Comparison of ENCODE assay signal across 17 cellular contexts in the genomic region with DNA sequence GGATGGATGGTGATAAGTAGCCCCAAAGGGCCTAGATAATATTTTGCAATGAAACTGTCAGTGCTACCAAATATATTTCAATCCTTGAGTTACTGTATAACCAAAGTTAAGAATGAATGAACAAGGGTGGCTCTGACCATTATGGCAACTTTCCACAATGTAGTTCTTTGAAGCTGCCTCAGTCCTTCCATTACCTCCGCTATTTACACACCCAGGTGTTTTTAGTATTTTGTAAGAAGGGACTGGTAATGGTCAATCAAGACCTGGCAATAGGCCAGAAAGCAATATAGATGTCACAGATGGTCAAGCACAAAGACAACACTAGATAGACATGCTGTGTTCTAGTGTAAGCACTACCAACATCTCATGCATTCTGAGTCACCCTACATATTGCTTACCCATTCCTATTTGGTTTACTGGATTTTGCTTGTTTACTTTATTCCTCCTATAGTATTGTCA. TPM values are rescaled to one million over a fixed set of nuclear protein-coding genes. Genes with fewer than 3 reads are reported as not detected.
A peak's percentile ranks its signal among the peaks of the same experiment; 100 is the strongest.
DNase-seq lines count a peak whose midpoint lies in the region; ATAC-seq, FAIRE-seq and TF ChIP-seq lines count a peak whose summit lies in the region.
"Had no signal": no experiment of that assay in that cellular context is flagged by ENCODE, and none has a peak within 500 bp of the region (broad histone marks: within the 10 kb centered on the region; RNA-seq: fewer than 3 reads in every experiment).

No MANE protein-coding gene starts in this region.

- no peaks in the 10 kb centered on the region for H3K9me3 Mint-ChIP-seq in stimulated activated naive CD8-positive, alpha-beta T cell treated with anti-CD3 and anti-CD28 coated beads, Interleukin-15, amount 100 ng/mL, for 72 hours

- H3K36me3 ChIP-seq in pancreas: no peaks in the 10 kb centered on the region
- H3K36me3 ChIP-seq: brain microvascular endothelial cell had no signal

- DNase-seq in NCI-H1105 treated with DMSO at 0.1 percent for 48 hours (lab: John Stamatoyannopoulos, UW) (peak; percentile 42), NCI-H1105 (lab: John Stamatoyannopoulos, UW) (no peak), T-helper 17 cell (no peak), pancreas (no peak), AG08395 (ENCODE audit: low spot score) (no peak)
- DNase-seq in stimulated activated naive CD8-positive, alpha-beta T cell treated with anti-CD3 and anti-CD28 coated beads, Interleukin-15, amount 100 ng/mL, for 72 hours: no peak
- no peak for DNase-seq in stimulated activated naive CD4-positive, alpha-beta T cell treated with Interleukin-2 at 50 U/mL for 16 hours (lab: John Stamatoyannopoulos, UW)
- DNase-seq: activated naive CD4-positive, alpha-beta T cell treated with anti-CD3 and anti-CD28 coated beads, Interleukin-2, amount 10 ng/mL, durations not matched to agents 7 days and 5 days; brain microvascular endothelial cell; dorsolateral prefrontal cortex; hypothalamus; MV-4-11; NCI-H526 treated with DMSO at 0.1 percent for 48 hours had no signal

- FAIRE-seq in pancreas (lab: Jason Lieb, UNC): no peak

- H3K4me3 ChIP-seq in pancreas: no peak overlapping the region
- H3K4me3 ChIP-seq: dorsolateral prefrontal cortex had no signal

- H3K36me3 Mint-ChIP-seq in T-helper 17 cell (ENCODE audit: low read depth): peaks cover 2% of the 10 kb centered on the region

- no peaks in the 10 kb centered on the region for H3K9me3 ChIP-seq in T-helper 17 cell (ENCODE audit: control insufficient read depth, low read length, poor library complexity, severe bottlenecking)
- H3K9me3 ChIP-seq in pancreas: no peaks in the 10 kb centered on the region

- H3K27ac Mint-ChIP-seq in T-helper 17 cell: peak overlapping the region; percentile 81
- no peak overlapping the region for H3K27ac Mint-ChIP-seq in stimulated activated naive CD8-positive, alpha-beta T cell treated with anti-CD3 and anti-CD28 coated beads, Interleukin-15, amount 100 ng/mL, for 72 hours
- H3K27ac Mint-ChIP-seq: activated naive CD4-positive, alpha-beta T cell treated with anti-CD3 and anti-CD28 coated beads, Interleukin-2, amount 10 ng/mL, durations not matched to agents 7 days and 5 days had no signal

- no peak for TF ChIP-seq CTCF in pancreas (IDR thresholded peaks at IDR 0.05)

- TF ChIP-seq RAD21 in Ishikawa (IDR thresholded peaks at IDR 0.05; ENCODE audit: low read depth): no peak

- 52 to 55% methylated on average over 1 of the region's 1 CpG for WGBS in pancreas, 2 donors

- ATAC-seq in T-helper 17 cell (no peak), pancreas (peak in 3 of 4 donors; percentile 47 to 66 (median 61))
- ATAC-seq in stimulated activated naive CD8-positive, alpha-beta T cell treated with anti-CD3 and anti-CD28 coated beads, Interleukin-15, amount 100 ng/mL, for 72 hours: no peak
- ATAC-seq: left lobe of liver had no signal

- intact Hi-C loops in pancreas (cut with DNase I): no loop called here

- no peaks in the 10 kb centered on the region for H3K27me3 ChIP-seq in pancreas
- H3K27me3 ChIP-seq: brain microvascular endothelial cell, dorsolateral prefrontal cortex had no signal

- H3K4me1 Mint-ChIP-seq in T-helper 17 cell: peaks cover 44% of the 10 kb centered on the region
- peaks cover 28% of the 10 kb centered on the region for H3K4me1 Mint-ChIP-seq in stimulated activated naive CD8-positive, alpha-beta T cell treated with anti-CD3 and anti-CD28 coated beads, Interleukin-15, amount 100 ng/mL, for 72 hours

- no peak for TF ChIP-seq EP300 in Ishikawa (IDR thresholded peaks at IDR 0.05; ENCODE audit: borderline replicate concordance)

- H3K4me3 Mint-ChIP-seq in T-helper 17 cell: no peak overlapping the region
- no peak overlapping the region for H3K4me3 Mint-ChIP-seq in stimulated activated naive CD8-positive, alpha-beta T cell treated with anti-CD3 and anti-CD28 coated beads, Interleukin-15, amount 100 ng/mL, for 72 hours
- H3K4me3 Mint-ChIP-seq: activated naive CD4-positive, alpha-beta T cell treated with anti-CD3 and anti-CD28 coated beads, Interleukin-2, amount 10 ng/mL, durations not matched to agents 7 days and 5 days had no signal

- H3K27me3 Mint-ChIP-seq in T-helper 17 cell: no peaks in the 10 kb centered on the region
- no peaks in the 10 kb centered on the region for H3K27me3 Mint-ChIP-seq in stimulated activated naive CD8-positive, alpha-beta T cell treated with anti-CD3 and anti-CD28 coated beads, Interleukin-15, amount 100 ng/mL, for 72 hours
- H3K27me3 Mint-ChIP-seq: activated naive CD4-positive, alpha-beta T cell treated with anti-CD3 and anti-CD28 coated beads, Interleukin-2, amount 10 ng/mL, durations not matched to agents 7 days and 5 days had no signal

- peaks cover 0 to 19% (median 18%) of the 10 kb centered on the region in 3 donors for H3K4me1 ChIP-seq in pancreas

- peak overlapping the region in 1 of 4 donors; percentile 10 for H3K27ac ChIP-seq in pancreas
- H3K27ac ChIP-seq: 22Rv1, brain microvascular endothelial cell, C4-2B had no signal

TF ChIP-seq in Ishikawa, 13 proteins besides CTCF, POLR2A, EP300 and RAD21:
- TF ChIP-seq NFIC (IDR thresholded peaks at IDR 0.05) (peak; percentile 59), CEBPB (IDR thresholded peaks at IDR 0.05) (no peak)

RNA-seq across cellular contexts. Expression of a gene that starts 16.3 kb away (rescaled TPM):
- 10 to 100 TPM; 81.1 to 94.8 TPM for total RNA-seq in T-helper 17 cell
- 10 to 100 TPM; 18.1 to 38.7 (median 27.8) TPM for total RNA-seq in pancreas
- polyA plus RNA-seq in pancreas: 10 to 100 TPM in 1 of 2 donors, 1 to 10 TPM in 1; 5.8 to 10.1 TPM

Comparison
In these comparisons a context has a peak if more than half of its experiments do, and no peak if none do; other contexts are left out.
1. ATAC-seq: peak in pancreas (3 of 4); none in T-helper 17 cell (single experiment) and stimulated activated naive CD8-positive, alpha-beta T cell treated with anti-CD3 and anti-CD28 coated beads, Interleukin-15, amount 100 ng/mL, for 72 hours (single experiment).